In genomic region chr3:42371776-42372175, GRCh38 we compare ENCODE assay signal across 17 cellular contexts.
"Had no signal": no experiment of that assay in that cellular context is flagged by ENCODE, and none has a peak within 500 bp of the region (broad histone marks: within the 10 kb centered on the region; RNA-seq: fewer than 3 reads in every experiment).

No MANE protein-coding gene starts in this region.

- H3K27ac ChIP-seq: body of pancreas, epithelial cell of prostate, gastroesophageal sphincter, heart right ventricle, lower lobe of right lung, tibial nerve had no signal

- DNase-seq: activated B cell treated with CpG ODN at 0.5 μM for 24 hours; activated CD4-positive, alpha-beta T cell treated with anti-CD3 and anti-CD28 coated beads for 4 hours; activated CD4-positive, alpha-beta T cell treated with anti-CD3 and anti-CD28 coated beads, Interleukin-2, amount 50 U/mL, for 48 hours; activated CD8-positive, alpha-beta memory T cell treated with anti-CD3 and anti-CD28 coated beads, Interleukin-2, amount 50 U/mL, for 48 hours; activated naive CD4-positive, alpha-beta T cell treated with Interleukin-2 at 50 U/mL for 16 hours; activated naive CD8-positive, alpha-beta T cell treated with anti-CD3 and anti-CD28 coated beads for 36 hours; activated T-cell treated with anti-CD3 and anti-CD28 coated beads, Interleukin-2, amount 50 U/mL, for 48 hours; body of pancreas; heart right ventricle; kidney; lower lobe of right lung; natural killer cell; stimulated activated CD4-positive, alpha-beta T cell treated with anti-CD3 and anti-CD28 coated beads, Interleukin-12 subunit alpha, Interleukin-12 subunit beta, amount 100 ng/mL, for 4 hours; T-helper 9 cell had no signal
